In genomic region chr16:88533945-88534641, GRCh38 we compare ENCODE assay signal across 8 cellular contexts. TPM values are rescaled to one million over a fixed set of nuclear protein-coding genes. Genes with fewer than 3 reads are reported as not detected.
DNase-seq lines count a peak whose midpoint lies in the region; ATAC-seq and TF ChIP-seq lines count a peak whose summit lies in the region.

No MANE protein-coding gene starts in this region.

- POLR2A ChIA-PET in AG04450 (lab: Yijun Ruan, JAX) (interaction anchor here (0.6 kb wide), 1 partner anchor 27 kb away, joined by 3 read pairs; no protein-coding TSS in a partner anchor), activated B cell treated with CpG ODN at 0.5 μM for 24 hours (lab: Charles Lee) (interaction anchor here (0.6 to 1.2 kb wide), 5 partner anchors 29 to 82 kb away, joined by 3 to 4 read pairs (median 3); partner anchors contain the start of gene ZC3H18)

- peaks cover 3% of the 10 kb centered on the region; the same call in 1 of the 2 replicates for H3K9me3 ChIP-seq in AG04450 (ENCODE audit: control insufficient read depth, insufficient read depth, low read length)

- H3K36me3 Mint-ChIP-seq in activated B cell treated with CpG ODN at 0.5 μM for 24 hours (ENCODE audit: low read depth), result peaks cover 4% of the 10 kb centered on the region

- no peak for TF ChIP-seq CTCF in AG04450 (IDR thresholded peaks at IDR 0.05; ENCODE audit: low read depth, low read length)
- TF ChIP-seq CTCF in activated B cell treated with CpG ODN at 0.5 μM for 24 hours (IDR thresholded peaks at IDR 0.05), result no peak
- no peak for TF ChIP-seq CTCF in cardiac fibroblast (IDR thresholded peaks at IDR 0.05; ENCODE audit: low read depth, low read length)

- intact Hi-C loops in activated B cell treated with CpG ODN at 0.5 μM for 24 hours (cut with micrococcal nuclease), result loop anchor here (1.0 kb wide), 1 partner anchor 583 kb away; the partner anchor contains the start of gene BANP

- H3K4me3 ChIP-seq in AG04450 (ENCODE audit: low read depth, low read length) (peak overlapping the region; percentile 64), cardiac fibroblast (replicated peaks in 1 of 2; ENCODE audit: low read depth in 2 of 2, low read length in 2 of 2) (peak overlapping the region in 1 of 2 donors; percentile 59)

- peak; percentile 63 for ATAC-seq in GM19035 (IDR thresholded peaks at IDR 0.05; ENCODE audit: unreplicated experiment)
- ATAC-seq in activated B cell treated with CpG ODN at 0.5 μM for 24 hours (ENCODE audit: low read depth), result peak; percentile 80
- ATAC-seq in GM18520 (IDR thresholded peaks at IDR 0.05; ENCODE audit: unreplicated experiment), result no peak

- H3K9me3 Mint-ChIP-seq in activated B cell treated with CpG ODN at 0.5 μM for 24 hours, result no peaks in the 10 kb centered on the region

- H3K27me3 ChIP-seq in AG04450 (ENCODE audit: control insufficient read depth, insufficient read depth, low read length), result peaks cover 6% of the 10 kb centered on the region

- no peak overlapping the region for H3K4me3 Mint-ChIP-seq in activated B cell treated with CpG ODN at 0.5 μM for 24 hours

- no peak overlapping the region for H3K27ac Mint-ChIP-seq in activated B cell treated with CpG ODN at 0.5 μM for 24 hours

- DNase-seq in AG04450 (ENCODE audit: low read depth, low spot score) (no peak), HUDEP-2 (lab: John Stamatoyannopoulos, UW; ENCODE audit: unreplicated experiment in 76 of 76) (peak in 59 of 76 experiments; percentile 23 to 84 (median 62)), activated B cell treated with CpG ODN at 0.5 μM for 24 hours (peak; percentile 85), cardiac fibroblast (ENCODE audit: low read depth in 2 of 2) (peak; percentile 58 to 69), inferior parietal cortex (ENCODE audit: extremely low spot score) (peak; percentile 39)
- peak; percentile 84 for DNase-seq in stimulated activated CD4-positive, alpha-beta T cell treated with anti-CD3 and anti-CD28 coated beads, Interleukin-15, amount 100 ng/mL, for 24 hours

- no peak overlapping the region for H3K27ac ChIP-seq in AG04450 (ENCODE audit: low read depth, low read length)

- CTCF ChIA-PET in AG04450 (lab: Charles Lee), result no interaction called here
- CTCF ChIA-PET in activated B cell treated with CpG ODN at 0.5 μM for 24 hours (lab: Charles Lee), result no interaction called here

- H3K27me3 Mint-ChIP-seq in activated B cell treated with CpG ODN at 0.5 μM for 24 hours, result no peaks in the 10 kb centered on the region

- H3K4me1 Mint-ChIP-seq in activated B cell treated with CpG ODN at 0.5 μM for 24 hours, result peaks cover 12% of the 10 kb centered on the region

RNA-seq across cellular contexts. Expression of gene ZC3H18, which starts 36.1 kb away (rescaled TPM):
- polyA plus RNA-seq in AG04450 (2011; rRNA removed), result 8.5 and 10.1 TPM in 2 replicates
- 7.5 and 9.2 TPM in 2 replicates for polyA minus RNA-seq in AG04450 (2011; rRNA and poly(A)+ RNA removed)
- total RNA-seq in activated B cell treated with CpG ODN at 0.5 μM for 24 hours, result 61.7 and 74.2 TPM in 2 replicates
